1 cellular context compared by ENCODE assay signal in the genomic region with DNA sequence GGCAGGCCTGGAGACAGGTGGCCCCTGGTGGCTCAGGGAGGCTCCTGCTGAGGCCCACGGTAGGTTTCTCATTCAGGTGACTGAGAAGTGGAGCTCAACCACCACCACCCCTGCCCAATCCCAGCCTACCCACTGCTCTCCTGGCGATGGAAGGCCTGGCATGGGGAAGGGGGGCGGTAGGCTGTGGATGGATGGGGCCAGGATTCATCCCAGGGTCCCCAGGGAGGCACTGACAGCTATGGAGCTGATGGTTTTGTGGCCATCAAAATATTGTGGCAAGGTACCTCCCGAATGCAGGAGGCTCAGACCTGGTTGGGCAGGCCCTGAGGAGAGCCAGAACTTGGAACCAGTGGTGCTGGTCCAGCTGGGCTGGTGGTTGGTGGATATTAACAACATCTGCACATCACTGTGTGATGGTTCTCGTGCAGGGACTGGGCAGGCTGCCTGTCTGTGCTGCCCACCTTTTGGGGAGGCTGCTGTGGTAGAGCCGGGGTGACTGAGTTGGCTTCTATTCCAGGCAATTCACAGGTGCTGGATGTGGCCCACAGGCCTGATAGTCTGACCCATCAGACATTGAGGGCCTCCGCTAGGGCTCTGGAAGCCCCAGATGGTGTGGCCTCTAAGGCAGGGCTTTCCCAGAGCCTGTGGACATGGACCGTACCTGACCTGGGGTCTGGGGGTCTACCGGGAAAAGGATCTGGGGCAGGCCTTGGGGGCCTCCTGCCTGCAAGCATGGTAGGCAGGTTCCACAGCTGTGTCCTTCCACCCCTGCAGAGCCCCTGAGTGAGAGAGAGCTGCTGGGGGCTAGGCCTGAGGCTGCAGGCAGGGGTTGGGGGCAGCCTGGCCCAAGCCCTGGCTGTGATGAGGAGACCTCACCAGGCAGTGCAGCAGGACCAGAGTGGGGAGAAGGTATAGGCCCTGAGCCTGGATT.
TF ChIP-seq lines count a peak whose summit lies in the region.

No MANE protein-coding gene starts in this region.

TF ChIP-seq in HCT116, 20 proteins besides CTCF, POLR2A, EP300 and RAD21 (continued from another document):
- TF ChIP-seq EZH2phosphoT487 (IDR thresholded peaks at IDR 0.05; ENCODE audit: borderline replicate concordance): no peak
- no peak for TF ChIP-seq POLR2AphosphoS5 (IDR thresholded peaks at IDR 0.05; ENCODE audit: low read depth, low read length)
- TF ChIP-seq, protein P1, sequence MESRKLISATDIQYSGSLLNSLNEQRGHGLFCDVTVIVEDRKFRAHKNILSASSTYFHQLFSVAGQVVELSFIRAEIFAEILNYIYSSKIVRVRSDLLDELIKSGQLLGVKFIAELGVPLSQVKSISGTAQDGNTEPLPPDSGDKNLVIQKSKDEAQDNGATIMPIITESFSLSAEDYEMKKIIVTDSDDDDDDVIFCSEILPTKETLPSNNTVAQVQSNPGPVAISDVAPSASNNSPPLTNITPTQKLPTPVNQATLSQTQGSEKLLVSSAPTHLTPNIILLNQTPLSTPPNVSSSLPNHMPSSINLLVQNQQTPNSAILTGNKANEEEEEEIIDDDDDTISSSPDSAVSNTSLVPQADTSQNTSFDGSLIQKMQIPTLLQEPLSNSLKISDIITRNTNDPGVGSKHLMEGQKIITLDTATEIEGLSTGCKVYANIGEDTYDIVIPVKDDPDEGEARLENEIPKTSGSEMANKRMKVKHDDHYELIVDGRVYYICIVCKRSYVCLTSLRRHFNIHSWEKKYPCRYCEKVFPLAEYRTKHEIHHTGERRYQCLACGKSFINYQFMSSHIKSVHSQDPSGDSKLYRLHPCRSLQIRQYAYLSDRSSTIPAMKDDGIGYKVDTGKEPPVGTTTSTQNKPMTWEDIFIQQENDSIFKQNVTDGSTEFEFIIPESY (IDR thresholded peaks at IDR 0.05; ENCODE audit: extremely low read depth, insufficient replicate concordance, low read length): no peak
- TF ChIP-seq ZFX (IDR thresholded peaks at IDR 0.05): no peak
- TF ChIP-seq CBX3 (IDR thresholded peaks at IDR 0.05; ENCODE audit: low read depth): no peak
- no peak for TF ChIP-seq ZNF274 (IDR thresholded peaks at IDR 0.05; ENCODE audit: low read depth, low read length)
- TF ChIP-seq, protein P2, sequence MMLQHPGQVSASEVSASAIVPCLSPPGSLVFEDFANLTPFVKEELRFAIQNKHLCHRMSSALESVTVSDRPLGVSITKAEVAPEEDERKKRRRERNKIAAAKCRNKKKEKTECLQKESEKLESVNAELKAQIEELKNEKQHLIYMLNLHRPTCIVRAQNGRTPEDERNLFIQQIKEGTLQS (IDR thresholded peaks at IDR 0.05): no peak
- TF ChIP-seq SRF (IDR thresholded peaks at IDR 0.05; ENCODE audit: low read depth): no peak
- no peak for TF ChIP-seq CEBPB (IDR thresholded peaks at IDR 0.05; ENCODE audit: low read depth)
- no peak for TF ChIP-seq JUND (IDR thresholded peaks at IDR 0.05)
- no peak for TF ChIP-seq YY1 (IDR thresholded peaks at IDR 0.05; ENCODE audit: extremely low read depth, insufficient replicate concordance, low read depth, low read length)
- no peak for TF ChIP-seq FOSL1 (IDR thresholded peaks at IDR 0.05; ENCODE audit: low read depth)
- no peak for TF ChIP-seq TCF7L2 (IDR thresholded peaks at IDR 0.05; ENCODE audit: borderline replicate concordance, extremely low read depth, insufficient read depth, insufficient read length)
